Comparison of ENCODE assay signal across 9 cellular contexts in the genomic region with DNA sequence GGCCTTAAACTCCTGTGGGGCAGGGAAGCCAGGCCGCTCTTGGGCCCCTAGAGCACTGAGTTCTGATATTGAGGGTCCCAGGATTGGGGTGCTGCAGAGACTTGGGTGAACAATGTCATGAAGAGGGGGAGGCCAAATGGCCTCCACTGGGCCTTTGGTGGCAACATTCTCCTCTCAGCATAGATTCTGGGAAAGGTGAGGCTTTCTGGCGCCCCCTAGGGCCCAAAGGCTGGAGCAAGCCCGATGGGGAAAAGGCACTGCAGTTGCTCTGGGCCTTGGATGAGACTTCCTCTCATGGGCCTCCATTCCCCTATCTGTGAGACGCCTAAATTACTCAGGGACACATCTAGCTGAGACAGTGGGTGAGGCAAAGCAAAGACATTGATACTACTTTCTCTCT.
DNase-seq lines count a peak whose midpoint lies in the region; ATAC-seq, FAIRE-seq and TF ChIP-seq lines count a peak whose summit lies in the region.
"Had no signal": no experiment of that assay in that cellular context is flagged by ENCODE, and none has a peak within 500 bp of the region (broad histone marks: within the 10 kb centered on the region; RNA-seq: fewer than 3 reads in every experiment).

No MANE protein-coding gene starts in this region.

- no peaks in the 10 kb centered on the region for H3K27me3 ChIP-seq in Peyer's patch
- no peaks in the 10 kb centered on the region for H3K27me3 ChIP-seq in H1 (replicated peaks in 1 of 4; ENCODE audit: control insufficient read depth in 3 of 4, extremely low read depth in 1 of 4, insufficient read depth in 3 of 4, low read length in 3 of 4)
- no peaks in the 10 kb centered on the region for H3K27me3 ChIP-seq in neural progenitor cell
- H3K27me3 ChIP-seq: SJSA1 had no signal

- H2BK20ac ChIP-seq in H1 (ENCODE audit: low read length): no peak overlapping the region

- no peaks in the 10 kb centered on the region for H3K36me3 ChIP-seq in Peyer's patch
- H3K36me3 ChIP-seq in H1 (ENCODE audit: control insufficient read depth in 2 of 4, insufficient read depth in 4 of 4, low read length in 3 of 4): no peaks in the 10 kb centered on the region
- H3K36me3 ChIP-seq in neural progenitor cell: no peaks in the 10 kb centered on the region
- H3K36me3 ChIP-seq: SJSA1 had no signal

- H3K4me3 ChIP-seq in HFF-Myc (replicated peaks; ENCODE audit: low read depth, low read length): no peak overlapping the region
- no peak overlapping the region for H3K4me3 ChIP-seq in Peyer's patch
- no peak overlapping the region for H3K4me3 ChIP-seq in H1 (ENCODE audit: extremely low read depth in 1 of 4, insufficient read depth in 2 of 4, low read depth in 3 of 4, low read length in 4 of 4)
- H3K4me3 ChIP-seq in neural progenitor cell: no peak overlapping the region
- H3K4me3 ChIP-seq: SJSA1 had no signal

- H3K9ac ChIP-seq in H1 (replicated peaks in 1 of 4; ENCODE audit: extremely low read depth in 1 of 4, low read depth in 3 of 4, low read length in 3 of 4): no peak overlapping the region
- no peak overlapping the region for H3K9ac ChIP-seq in neural progenitor cell

- H4K20me1 ChIP-seq in H1 (replicated peaks in 1 of 2; ENCODE audit: control insufficient read depth in 1 of 2, insufficient read depth in 2 of 2, low read length in 2 of 2) (no peaks in the 10 kb centered on the region), neural progenitor cell (ENCODE audit: low read depth) (no peaks in the 10 kb centered on the region)

- H3K4me2 ChIP-seq in H1 (ENCODE audit: insufficient read depth in 1 of 2, low read depth in 2 of 2, low read length in 2 of 2) (no peak overlapping the region), neural progenitor cell (no peak overlapping the region)

- H3K4me1 ChIP-seq in Peyer's patch (peaks cover 0 to 36% (median 0%) of the 10 kb centered on the region in 4 donors), H1 (replicated peaks in 1 of 4; ENCODE audit: control insufficient read depth in 3 of 4, insufficient read depth in 4 of 4, low read length in 3 of 4) (peaks cover 3 to 12% (median 9%) of the 10 kb centered on the region in 4 experiments), neural progenitor cell (peaks cover 15% of the 10 kb centered on the region)

- FAIRE-seq in H1 (lab: Jason Lieb, UNC): no peak

- peaks cover 12% of the 10 kb centered on the region for H3F3A ChIP-seq in neural progenitor cell (ENCODE audit: low read depth)

- H2AFZ ChIP-seq in H1 (ENCODE audit: low read length) (no peak overlapping the region), neural progenitor cell (replicated peaks) (no peak overlapping the region)

- H3K14ac ChIP-seq in H1 (ENCODE audit: insufficient read length): no peak overlapping the region

- no peak overlapping the region for H2BK120ac ChIP-seq in H1 (replicated peaks; ENCODE audit: low read depth, low read length)

- H3K27ac ChIP-seq in Peyer's patch: no peak overlapping the region
- H3K27ac ChIP-seq in H1 (ENCODE audit: low read depth, low read length): no peak overlapping the region
- H3K27ac ChIP-seq in neural progenitor cell: no peak overlapping the region
- H3K27ac ChIP-seq: SJSA1 had no signal

- H3K9me3 ChIP-seq in Peyer's patch: no peaks in the 10 kb centered on the region
- H3K9me3 ChIP-seq in H1 (ENCODE audit: insufficient read depth in 2 of 2, low read depth in 1 of 2, low read length in 1 of 2): no peaks in the 10 kb centered on the region
- H3K9me3 ChIP-seq in neural progenitor cell (ENCODE audit: low read depth): no peaks in the 10 kb centered on the region
- H3K9me3 ChIP-seq: SJSA1 had no signal

- 0 out of 3 replicates have a peak, but pooled peaks of 1 of the 2 experiments have one; percentile 13 for TF ChIP-seq EP300 in H1 (IDR thresholded peaks at IDR 0.05; ENCODE audit: borderline replicate concordance in 1 of 2, low read depth in 2 of 2, low read length in 2 of 2)

- peaks cover 2% of the 10 kb centered on the region for H3K27me3 Mint-ChIP-seq in neural progenitor cell (ENCODE audit: insufficient read depth, low read depth)

- H3K36me3 Mint-ChIP-seq in neural progenitor cell: no peaks in the 10 kb centered on the region

- no peak overlapping the region for H3K56ac ChIP-seq in H1 (replicated peaks; ENCODE audit: insufficient read length, low read depth, low read length)

- no peak overlapping the region for H3K4ac ChIP-seq in H1 (replicated peaks; ENCODE audit: insufficient read length, low read depth, low read length)

- TF ChIP-seq RAD21 in H1 (IDR thresholded peaks at IDR 0.05 in 1 of 2, conservative IDR thresholded peaks at IDR 0.05 in 1 of 2; ENCODE audit: low read depth in 2 of 2, low read length in 2 of 2): peak; percentile 73 to 87

- H4K8ac ChIP-seq in H1 (ENCODE audit: extremely low read depth, insufficient read depth, low read length): no peak overlapping the region

- H2BK15ac ChIP-seq in H1 (ENCODE audit: low read length): no peak overlapping the region

- POLR2A ChIA-PET in H1 (lab: Charles Lee; ENCODE audit: partially characterized antibody): interaction anchor here (0.6 kb wide), 1 partner anchor 434 kb away, joined by 3 read pairs; no protein-coding TSS in a partner anchor

- no peaks in the 10 kb centered on the region for H3K23me2 ChIP-seq in H1 (ENCODE audit: low read depth, low read length)

- no peak overlapping the region for H3K23ac ChIP-seq in H1 (ENCODE audit: insufficient read length)

- H3K27ac Mint-ChIP-seq in neural progenitor cell: no peak overlapping the region

- no peak overlapping the region for H3K4me3 Mint-ChIP-seq in neural progenitor cell

- peaks cover 58% of the 10 kb centered on the region for H3K4me1 Mint-ChIP-seq in neural progenitor cell

- WGBS in H1 (ENCODE audit: extremely low coverage in 1 of 2, insufficient coverage in 1 of 2, insufficient read length in 1 of 2, insufficient replicate concordance in 2 of 2, low coverage in 1 of 2, low lambda C conversion rate in 2 of 2, missing lambda C conversion rate in 1 of 2), 2 experiments: 62% methylated on average over 4 of the region's 4 CpGs; no CpG with 5 or more reads in 1 of the 2 experiments

- ATAC-seq in GM21381 (IDR thresholded peaks at IDR 0.05; ENCODE audit: unreplicated experiment): no peak
- no peak for ATAC-seq in GM21619 (IDR thresholded peaks at IDR 0.05; ENCODE audit: unreplicated experiment)

- H2BK12ac ChIP-seq in H1 (ENCODE audit: low read depth, low read length): no peak overlapping the region

- TF ChIP-seq POLR2A in Peyer's patch (IDR thresholded peaks at IDR 0.05) (no peak), H1 (IDR thresholded peaks at IDR 0.05; ENCODE audit: control extremely low read depth in 1 of 2, low read depth in 2 of 2, low read length in 2 of 2) (no peak)

- peaks cover 3% of the 10 kb centered on the region for H3K9me3 Mint-ChIP-seq in neural progenitor cell

- H2BK5ac ChIP-seq in H1 (ENCODE audit: low read depth, low read length): no peak overlapping the region

- no peak overlapping the region for H4K5ac ChIP-seq in H1 (ENCODE audit: insufficient read length, low read depth, low read length)

- H2AK5ac ChIP-seq in H1 (ENCODE audit: low read depth, low read length): no peak overlapping the region

- DNase-seq in DMS153 (lab: John Stamatoyannopoulos, UW) (peak; percentile 19), HFF-Myc (ENCODE audit: extremely low read depth, low read depth) (no peak), Peyer's patch (peak in 2 of 3 donors; percentile 70 to 78), H1 (ENCODE audit: low read depth in 1 of 2, low spot score in 2 of 2) (peak; percentile 17 to 90), neural progenitor cell (ENCODE audit: low spot score) (peak; percentile 66), HPDE6-E6E7 (ENCODE audit: extremely low spot score) (no peak)

- CTCF ChIA-PET in H1 (lab: Charles Lee; ENCODE audit: partially characterized antibody): interaction anchor here (0.6 to 4.1 kb wide), 27 partner anchors 10 to 217 kb away, joined by 3 to 24 read pairs (median 4); no protein-coding TSS in a partner anchor

- H4K91ac ChIP-seq in H1 (replicated peaks; ENCODE audit: insufficient read length, low read length): peak overlapping the region; percentile 22

- H3K79me2 ChIP-seq in H1 (ENCODE audit: control insufficient read depth in 1 of 2, insufficient read depth in 2 of 2, low read length in 2 of 2): no peaks in the 10 kb centered on the region
- H3K79me2 ChIP-seq in neural progenitor cell (ENCODE audit: low read depth): no peaks in the 10 kb centered on the region

- no peak overlapping the region for H3K18ac ChIP-seq in H1 (ENCODE audit: extremely low read depth, low read length)

- H3K79me1 ChIP-seq in H1 (ENCODE audit: low read depth, low read length): no peaks in the 10 kb centered on the region

- TF ChIP-seq CTCF in HFF-Myc (IDR thresholded peaks at IDR 0.05; ENCODE audit: low read depth, low read length, missing control alignments): peak; percentile 73
- peak in 4 of 6 experiments; percentile 23 to 66 (median 61) for TF ChIP-seq CTCF in Peyer's patch (IDR thresholded peaks at IDR 0.05)
- TF ChIP-seq CTCF in H1 (IDR thresholded peaks at IDR 0.05; ENCODE audit: control extremely low read depth in 1 of 3, insufficient read depth in 1 of 3, low read depth in 1 of 3, low read length in 3 of 3): peak; percentile 79 to 87 (median 81)
- peak; percentile 68 for TF ChIP-seq CTCF in neural progenitor cell (IDR thresholded peaks at IDR 0.05)

TF ChIP-seq in H1, 55 proteins besides CTCF, POLR2A, EP300 and RAD21:
- TF ChIP-seq KDM5A (IDR thresholded peaks at IDR 0.05; ENCODE audit: low read length): no peak
- peak; percentile 64 for TF ChIP-seq YY1 (IDR thresholded peaks at IDR 0.05; ENCODE audit: low read depth, low read length)

Comparison
In these comparisons a context has a peak if more than half of its experiments do, and no peak if none do; other contexts are left out.
1. DNase-seq: peak in DMS153 (single experiment), Peyer's patch (2 of 3), H1 (2 of 2) and neural progenitor cell (single experiment); none in HFF-Myc (single experiment) and HPDE6-E6E7 (single experiment).
2. Peak in every context shown above with its lines, with median percentiles within 50 percentile points of each other: CTCF ChIP-seq.